In genomic region chr1:43069481-43070050, GRCh38 we compare ENCODE assay signal across 1 cellular context.
TF ChIP-seq lines count a peak whose summit lies in the region.

No MANE protein-coding gene starts in this region.

TF ChIP-seq in A549, 52 proteins besides CTCF, POLR2A, EP300 and RAD21 (continued from another document):
- no peak for TF ChIP-seq JUNB (IDR thresholded peaks at IDR 0.05)
